In genomic region chr6:26270121-26270861, GRCh38 we compare ENCODE assay signal across 9 cellular contexts.
DNase-seq lines count a peak whose midpoint lies in the region; ATAC-seq and TF ChIP-seq lines count a peak whose summit lies in the region.
"Had no signal": no experiment of that assay in that cellular context is flagged by ENCODE, and none has a peak within 500 bp of the region (broad histone marks: within the 10 kb centered on the region; RNA-seq: fewer than 3 reads in every experiment).

No MANE protein-coding gene starts in this region.

- peak overlapping the region; percentile 97 for H3K27ac ChIP-seq in BLaER1
- H3K27ac ChIP-seq in foreskin keratinocyte: peak overlapping the region; percentile 52

- no peaks in the 10 kb centered on the region for H3K9me3 ChIP-seq in BLaER1

- H3K36me3 ChIP-seq in BLaER1: peaks cover 8% of the 10 kb centered on the region; the same call in 1 of the 2 replicates

- H3K4me1 ChIP-seq in BLaER1 (peaks cover 39% of the 10 kb centered on the region), foreskin keratinocyte (no peaks in the 10 kb centered on the region)

- DNase-seq in foreskin keratinocyte: peak in 1 of 2 donors; percentile 52
- DNase-seq in effector CD4-positive, alpha-beta T cell: no peak
- DNase-seq in COLO829 (ENCODE audit: low spot score): no peak
- DNase-seq in cerebellum (ENCODE audit: low spot score): no peak

- H3K4me3 ChIP-seq in BLaER1: peak overlapping the region; percentile 75
- H3K4me3 ChIP-seq: K562 had no signal

- ATAC-seq in foreskin keratinocyte: no peak
- ATAC-seq in GM18873 (IDR thresholded peaks at IDR 0.05; ENCODE audit: low FRiP score, unreplicated experiment): no peak
- ATAC-seq: K562 had no signal

- peak; percentile 3 for TF ChIP-seq CTCF in foreskin keratinocyte (conservative IDR thresholded peaks at IDR 0.05)

- TF ChIP-seq POLR2A in GM19193 (IDR thresholded peaks at IDR 0.05; ENCODE audit: extremely low read depth, insufficient read depth, insufficient read length) (peak; percentile 23), Raji (IDR thresholded peaks at IDR 0.05; ENCODE audit: insufficient read depth, low read depth, low read length) (peak; percentile 39; the same call in 1 of the 2 replicates)

- peaks cover 7% of the 10 kb centered on the region; the same call in 1 of the 2 replicates for H4K20me1 ChIP-seq in BLaER1

- H3K4me2 ChIP-seq in BLaER1: peak overlapping the region; percentile 90

- no peaks in the 10 kb centered on the region for H3K27me3 ChIP-seq in BLaER1
- no peaks in the 10 kb centered on the region for H3K27me3 ChIP-seq in foreskin keratinocyte

- H3K9ac ChIP-seq in BLaER1: peak overlapping the region; percentile 93
